Comparison of ENCODE assay signal across 1 cellular context in genomic region chr3:69999191-70000027, GRCh38.
TF ChIP-seq lines count a peak whose summit lies in the region.

Gene SAMMSON, plus strand, starts transcription at chr3:69999733.

TF ChIP-seq in K562, 482 proteins besides CTCF, POLR2A, EP300 and RAD21 (continued from another document and continues in another):
- TF ChIP-seq ELK1 (CRISPR knock-in tag; IDR thresholded peaks at IDR 0.05) (no peak), PHF8 (IDR thresholded peaks at IDR 0.05; ENCODE audit: borderline replicate concordance, low read length) (peak; percentile 35; the same call in 1 of the 2 replicates), VEZF1 (CRISPR knock-in tag; IDR thresholded peaks at IDR 0.05) (peak; percentile 91), LARP7 (IDR thresholded peaks at IDR 0.05) (no peak), ZFP30 (CRISPR knock-in tag; IDR thresholded peaks at IDR 0.05; ENCODE audit: borderline replicate concordance) (no peak), RNF2 (IDR thresholded peaks at IDR 0.05) (peak; percentile 67), E2F8 (IDR thresholded peaks at IDR 0.05; ENCODE audit: low read depth, partially characterized antibody) (peak; percentile 94), E2F1 (CRISPR knock-in tag; IDR thresholded peaks at IDR 0.05) (peak; percentile 97), U2AF1 (optimal IDR thresholded peaks at IDR 0.05; ENCODE audit: low read depth, low read length) (no peak), TBL1XR1 (IDR thresholded peaks at IDR 0.05; ENCODE audit: low read length in 2 of 2) (0 out of 4 replicates have a peak, but pooled peaks of 1 of the 2 experiments have one; percentile 4), ZNF699 (CRISPR knock-in tag; IDR thresholded peaks at IDR 0.05; ENCODE audit: insufficient replicate concordance) (no peak), RBM17 (IDR thresholded peaks at IDR 0.05; ENCODE audit: borderline replicate concordance, low read depth, low read length) (no peak), RB1 (IDR thresholded peaks at IDR 0.05; ENCODE audit: low read depth) (peak; percentile 55; the same call in 1 of the 2 replicates), STAG1 (CRISPR knock-in tag; IDR thresholded peaks at IDR 0.05; ENCODE audit: borderline replicate concordance) (no peak), ZKSCAN1 (IDR thresholded peaks at IDR 0.05; ENCODE audit: low read depth, low read length) (peak; percentile 89), ELF1 (tag; IDR thresholded peaks at IDR 0.05) (peak; percentile 85), KLF16 (IDR thresholded peaks at IDR 0.05) (no peak), ZBTB2 (IDR thresholded peaks at IDR 0.05) (no peak), MNT (conservative IDR thresholded peaks at IDR 0.05) (peak; percentile 55 to 62), NFRKB (IDR thresholded peaks at IDR 0.05; ENCODE audit: low read depth) (0 out of 2 replicates have a peak, but pooled peaks have one; percentile 30), MLLT1 (IDR thresholded peaks at IDR 0.05) (0 out of 4 replicates have a peak, but pooled peaks of 1 of the 2 experiments have one; percentile 11), CREB3L1 (IDR thresholded peaks at IDR 0.05; ENCODE audit: borderline replicate concordance, low read depth) (no peak; the same call in 1 of the 2 replicates), ATF3 (IDR thresholded peaks at IDR 0.05) (peak; percentile 71), ATF3 (CRISPR knock-in tag; conservative IDR thresholded peaks at IDR 0.05) (0 out of 2 replicates have a peak, but pooled peaks have one; percentile 59), MAX (CRISPR knock-in tag; IDR thresholded peaks at IDR 0.05) (peak; percentile 74), GTF2A2 (tag; IDR thresholded peaks at IDR 0.05) (peak; percentile 94), ZSCAN32 (CRISPR knock-in tag; IDR thresholded peaks at IDR 0.05) (no peak), SMARCA5 (IDR thresholded peaks at IDR 0.05) (no peak), DACH1 (IDR thresholded peaks at IDR 0.05; ENCODE audit: partially characterized antibody) (no peak), ZNF224 (CRISPR knock-in tag; IDR thresholded peaks at IDR 0.05) (no peak), MBD1 (CRISPR knock-in tag; IDR thresholded peaks at IDR 0.05) (no peak), ZNF311 (CRISPR knock-in tag; IDR thresholded peaks at IDR 0.05) (no peak), ZHX1 (conservative IDR thresholded peaks at IDR 0.05; ENCODE audit: low read length) (no peak), NRF1 (conservative IDR thresholded peaks at IDR 0.05 in 1 of 2, IDR thresholded peaks at IDR 0.05 in 1 of 2) (peak; percentile 33 to 37; a peak in 1 of 4 replicates), SIX5 (IDR thresholded peaks at IDR 0.05; ENCODE audit: borderline replicate concordance in 1 of 2, insufficient read depth in 1 of 2, low read depth in 1 of 2, low read length in 2 of 2) (no peak), BRD9 (IDR thresholded peaks at IDR 0.05; ENCODE audit: low read depth, partially characterized antibody) (no peak), PCBP1 (IDR thresholded peaks at IDR 0.05; ENCODE audit: low read depth, low read length, poor library complexity, severe bottlenecking) (no peak), TRIM24 (IDR thresholded peaks at IDR 0.05) (peak in 1 of 2 experiments; percentile 50; a peak in 2 of 4 replicates), IRF2 (CRISPR knock-in tag; IDR thresholded peaks at IDR 0.05) (no peak), ILK (tag; IDR thresholded peaks at IDR 0.05; ENCODE audit: borderline replicate concordance, low read depth) (no peak), PHF20 (IDR thresholded peaks at IDR 0.05; ENCODE audit: partially characterized antibody) (no peak), MEIS2 (IDR thresholded peaks at IDR 0.05; ENCODE audit: partially characterized antibody) (peak; percentile 74), NFIC (IDR thresholded peaks at IDR 0.05) (0 out of 2 replicates have a peak, but pooled peaks have one; percentile 25), JUND (IDR thresholded peaks at IDR 0.05; ENCODE audit: borderline replicate concordance, low read depth, low read length) (peak; percentile 17; the same call in 1 of the 2 replicates), JUND (tag; IDR thresholded peaks at IDR 0.05; ENCODE audit: borderline replicate concordance, low read depth, low read length) (peak; percentile 70; the same call in 1 of the 3 replicates)
